Comparison of ENCODE assay signal across 1 cellular context in the genomic region with DNA sequence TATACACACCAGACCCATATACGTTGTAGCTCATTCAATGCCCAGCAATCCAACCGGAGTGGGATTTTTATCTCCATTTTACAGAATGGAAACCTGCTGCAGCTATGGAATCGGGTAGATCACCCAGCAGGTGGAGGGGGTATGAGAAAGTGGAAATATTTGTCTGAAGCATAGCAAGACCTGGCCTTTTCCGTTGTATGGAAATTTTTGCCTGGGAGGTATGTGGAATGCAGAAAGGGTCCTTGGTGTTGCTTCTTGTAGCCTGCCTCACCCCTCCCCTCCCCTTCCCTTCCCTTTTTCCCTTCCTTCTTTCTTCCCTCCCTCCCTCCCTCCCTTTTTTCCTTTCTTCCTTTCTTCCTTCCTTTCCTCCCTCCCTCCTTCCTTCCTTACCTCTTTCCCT.
A peak's percentile ranks its signal among the peaks of the same experiment; 100 is the strongest.
TF ChIP-seq lines count a peak whose summit lies in the region.

No MANE protein-coding gene starts in this region.

TF ChIP-seq in K562, 482 proteins besides CTCF, POLR2A, EP300 and RAD21:
- no peak for TF ChIP-seq ZNF79 (CRISPR knock-in tag; IDR thresholded peaks at IDR 0.05; ENCODE audit: low read depth)
- TF ChIP-seq, protein P1, sequence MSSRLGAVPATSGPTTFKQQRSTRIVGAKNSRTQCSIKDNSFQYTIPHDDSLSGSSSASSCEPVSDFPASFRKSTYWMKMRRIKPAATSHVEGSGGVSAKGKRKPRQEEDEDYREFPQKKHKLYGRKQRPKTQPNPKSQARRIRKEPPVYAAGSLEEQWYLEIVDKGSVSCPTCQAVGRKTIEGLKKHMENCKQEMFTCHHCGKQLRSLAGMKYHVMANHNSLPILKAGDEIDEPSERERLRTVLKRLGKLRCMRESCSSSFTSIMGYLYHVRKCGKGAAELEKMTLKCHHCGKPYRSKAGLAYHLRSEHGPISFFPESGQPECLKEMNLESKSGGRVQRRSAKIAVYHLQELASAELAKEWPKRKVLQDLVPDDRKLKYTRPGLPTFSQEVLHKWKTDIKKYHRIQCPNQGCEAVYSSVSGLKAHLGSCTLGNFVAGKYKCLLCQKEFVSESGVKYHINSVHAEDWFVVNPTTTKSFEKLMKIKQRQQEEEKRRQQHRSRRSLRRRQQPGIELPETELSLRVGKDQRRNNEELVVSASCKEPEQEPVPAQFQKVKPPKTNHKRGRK (tag; IDR thresholded peaks at IDR 0.05): 0 out of 2 replicates have a peak, but pooled peaks have one; percentile 30
